Comparison of ENCODE assay signal across 28 cellular contexts in the genomic region with DNA sequence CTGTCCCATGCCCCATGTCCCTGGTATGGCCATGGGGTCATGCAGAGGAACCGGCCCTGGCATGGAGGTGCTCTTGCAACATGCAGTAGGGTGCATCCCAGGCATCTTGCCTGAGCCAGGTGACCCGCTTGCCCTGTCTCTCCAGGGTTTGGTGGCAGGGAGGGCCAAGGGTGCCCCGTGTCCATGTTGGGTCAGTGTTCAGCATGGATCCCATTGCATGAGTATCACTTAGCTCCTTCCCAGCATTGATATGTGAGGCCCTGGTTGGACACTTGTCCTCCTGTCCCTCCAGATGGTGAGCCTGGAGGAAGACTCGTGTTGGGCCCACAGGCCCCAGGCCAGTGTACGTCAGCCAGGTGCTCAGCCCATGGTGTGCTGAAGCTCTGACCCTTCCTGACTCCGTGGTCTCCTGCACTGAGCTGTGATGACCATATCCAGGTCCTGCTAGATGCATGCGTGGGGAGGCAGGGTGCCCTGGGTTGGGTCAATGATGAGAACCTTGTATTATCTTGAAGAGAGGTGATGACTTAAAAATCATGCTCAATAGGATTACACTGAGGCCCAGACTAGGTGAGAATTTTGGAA.
"Had no signal": no experiment of that assay in that cellular context is flagged by ENCODE, and none has a peak within 500 bp of the region (broad histone marks: within the 10 kb centered on the region; RNA-seq: fewer than 3 reads in every experiment).

No MANE protein-coding gene starts in this region.

- H3K4me1 Mint-ChIP-seq: endodermal cell had no signal

- H3K36me3 ChIP-seq: colonic mucosa, esophagus squamous epithelium, gastrocnemius medialis, gastroesophageal sphincter, heart left ventricle had no signal

- DNase-seq: colonic mucosa; cortex of kidney; dermis blood vessel endothelial cell; dorsolateral prefrontal cortex; effector CD4-positive, alpha-beta T cell; effector CD8-positive, alpha-beta T cell; effector memory CD4-positive, alpha-beta T cell; effector memory CD8-positive, alpha-beta T cell; endodermal cell; erythroblast; esophagus squamous epithelium; foreskin fibroblast; foreskin keratinocyte; foreskin melanocyte; gastrocnemius medialis; glutamatergic neuron; head of caudate nucleus had no signal

- ATAC-seq: effector memory CD8-positive, alpha-beta T cell; esophagus mucosa; foreskin keratinocyte; gastrocnemius medialis; gastroesophageal sphincter; heart left ventricle had no signal

- H3K27me3 ChIP-seq: colonic mucosa, dorsolateral prefrontal cortex, esophagus muscularis mucosa, esophagus squamous epithelium, foreskin keratinocyte, gastrocnemius medialis, gastroesophageal sphincter, heart left ventricle had no signal

- H3K4me3 ChIP-seq: colonic mucosa, coronary artery, dorsolateral prefrontal cortex, esophagus muscularis mucosa, esophagus squamous epithelium, gastrocnemius medialis, gastroesophageal sphincter, heart left ventricle had no signal

- H3K4me3 Mint-ChIP-seq: dendritic cell treated with granulocyte-macrophage colony-stimulating factor and Interleukin-4, amounts not matched to agents 40 ng/mL and 50 ng/mL, for 4 days; effector memory CD8-positive, alpha-beta T cell; endodermal cell had no signal

- H3K27ac ChIP-seq: colonic mucosa, coronary artery, dorsolateral prefrontal cortex, epithelial cell of prostate, esophagus muscularis mucosa, esophagus squamous epithelium, foreskin keratinocyte, gastrocnemius medialis, gastroesophageal sphincter, heart left ventricle had no signal

- H3K9me3 ChIP-seq: colonic mucosa, gastrocnemius medialis had no signal

- FAIRE-seq: colon, endometrium, endothelial cell of umbilical vein, frontal cortex had no signal

- H3K27ac Mint-ChIP-seq: dendritic cell treated with granulocyte-macrophage colony-stimulating factor and Interleukin-4, amounts not matched to agents 40 ng/mL and 50 ng/mL, for 4 days; effector memory CD8-positive, alpha-beta T cell; endodermal cell had no signal

- H3K4me1 ChIP-seq: colonic mucosa, esophagus muscularis mucosa, esophagus squamous epithelium, foreskin keratinocyte, gastrocnemius medialis, gastroesophageal sphincter, heart left ventricle had no signal

- H3K27me3 Mint-ChIP-seq: dendritic cell treated with granulocyte-macrophage colony-stimulating factor and Interleukin-4, amounts not matched to agents 40 ng/mL and 50 ng/mL, for 4 days; effector memory CD8-positive, alpha-beta T cell had no signal
